ENCODE assay signal across 8 cellular contexts in genomic region chr17:30104575-30105339, GRCh38. TPM values are rescaled to one million over a fixed set of nuclear protein-coding genes. Genes with fewer than 3 reads are reported as not detected.
DNase-seq lines count a peak whose midpoint lies in the region; ATAC-seq and TF ChIP-seq lines count a peak whose summit lies in the region.

No MANE protein-coding gene starts in this region.

- no peak for ATAC-seq in GM19023 (IDR thresholded peaks at IDR 0.05; ENCODE audit: unreplicated experiment)

- H3K79me2 ChIP-seq in PC-9 (ENCODE audit: low read depth), result no peaks in the 10 kb centered on the region

- peaks cover 5% of the 10 kb centered on the region for H3K4me1 Mint-ChIP-seq in activated T-cell treated with anti-CD3 and anti-CD28 coated beads, Interleukin-2, amount 50 U/mL, for 24 hours (ENCODE audit: low read depth)

- peak overlapping the region; percentile 53 for H3K4me3 ChIP-seq in Jurkat, Clone E6-1 (ENCODE audit: low read length)
- peak overlapping the region; percentile 57 for H3K4me3 ChIP-seq in PC-9
- H3K4me3 ChIP-seq in muscle layer of duodenum (ENCODE audit: low read depth in 1 of 2, low read length in 2 of 2), result peak overlapping the region; percentile 51 to 74

- H4K20me1 ChIP-seq in PC-9 (ENCODE audit: insufficient read depth), result no peaks in the 10 kb centered on the region

- H2AFZ ChIP-seq in PC-9, result peak overlapping the region; percentile 77; the same call in 1 of the 2 replicates

- H3K36me3 Mint-ChIP-seq in activated T-cell treated with anti-CD3 and anti-CD28 coated beads, Interleukin-2, amount 50 U/mL, for 24 hours (ENCODE audit: low read depth), result no peaks in the 10 kb centered on the region

- H3K27me3 Mint-ChIP-seq in activated T-cell treated with anti-CD3 and anti-CD28 coated beads, Interleukin-2, amount 50 U/mL, for 24 hours, result peaks cover 10% of the 10 kb centered on the region

- CTCF ChIA-PET in PC-9 (lab: Charles Lee), result interaction anchor here (0.6 to 1.8 kb wide), 12 partner anchors 11 to 446 kb away, joined by 3 to 18 read pairs (median 4); partner anchors contain the start of gene NSRP1

- no peak overlapping the region for H3K27ac ChIP-seq in PC-9
- no peak overlapping the region for H3K27ac ChIP-seq in muscle layer of duodenum (ENCODE audit: low read length)

- H3K4me1 ChIP-seq in PC-9 (replicated peaks; ENCODE audit: insufficient read depth), result 0 out of 2 replicates have a peak, but pooled peaks cover 5% of the 10 kb centered on the region
- peaks cover 0 to 4% of the 10 kb centered on the region in 2 donors for H3K4me1 ChIP-seq in muscle layer of duodenum (ENCODE audit: control insufficient read depth in 1 of 2, insufficient read depth in 2 of 2, low read length in 2 of 2)

- H3K4me2 ChIP-seq in PC-9, result peak overlapping the region; percentile 84

- POLR2A ChIA-PET in PC-9 (lab: Charles Lee; ENCODE audit: unreplicated experiment), result interaction anchor here (0.5 to 0.7 kb wide), 4 partner anchors 12 to 1153 kb away, joined by 3 to 6 read pairs (median 4); no protein-coding TSS in a partner anchor

- intact Hi-C loops in PC-9 (cut with micrococcal nuclease; ENCODE audit: unreplicated experiment), result loop anchor here (1.0 to 10.0 kb wide), 4 partner anchors 132 to 450 kb away; no protein-coding TSS in a partner anchor

- DNase-seq in Jurkat, Clone E6-1 (ENCODE audit: low read depth, low spot score), result peak; percentile 71
- DNase-seq in PC-9, result peak; percentile 63 to 70
- DNase-seq in activated T-cell treated with anti-CD3 and anti-CD28 coated beads, Interleukin-2, amount 50 U/mL, for 24 hours, result peak; percentile 75
- DNase-seq in fibroblast of gingiva (ENCODE audit: low read depth), result peak; percentile 87
- DNase-seq in stimulated activated CD8-positive, alpha-beta memory T cell treated with anti-CD3 and anti-CD28 coated beads, Interleukin-7, amount 100 ng/mL, for 24 hours (ENCODE audit: low read depth), result peak; percentile 37

- no peaks in the 10 kb centered on the region for H3K36me3 ChIP-seq in PC-9 (ENCODE audit: low read depth)
- no peaks in the 10 kb centered on the region for H3K36me3 ChIP-seq in muscle layer of duodenum (ENCODE audit: control insufficient read depth in 1 of 2, insufficient read depth in 2 of 2, low read length in 2 of 2)

- TF ChIP-seq CTCF in GM12873 (IDR thresholded peaks at IDR 0.05; ENCODE audit: insufficient read depth, low read depth, low read length, missing control alignments), result peak; percentile 93
- TF ChIP-seq CTCF in PC-9 (conservative IDR thresholded peaks at IDR 0.05), result peak; percentile 85

- no peak overlapping the region for H3K27ac Mint-ChIP-seq in activated T-cell treated with anti-CD3 and anti-CD28 coated beads, Interleukin-2, amount 50 U/mL, for 24 hours

- no peaks in the 10 kb centered on the region for H3K9me3 Mint-ChIP-seq in activated T-cell treated with anti-CD3 and anti-CD28 coated beads, Interleukin-2, amount 50 U/mL, for 24 hours

- H3K9me2 ChIP-seq in PC-9 (ENCODE audit: insufficient read depth), result no peaks in the 10 kb centered on the region

- H3K4me3 Mint-ChIP-seq in activated T-cell treated with anti-CD3 and anti-CD28 coated beads, Interleukin-2, amount 50 U/mL, for 24 hours, result peak overlapping the region; percentile 75

- no TSS peak for BruUV-seq in PC-9 (replicated peaks; lab: Mats Ljungman, UMichigan)

- no peaks in the 10 kb centered on the region for H3K9me3 ChIP-seq in PC-9 (ENCODE audit: insufficient read depth, low read depth)
- H3K9me3 ChIP-seq in muscle layer of duodenum (ENCODE audit: control insufficient read depth in 1 of 2, low read length in 2 of 2), result no peaks in the 10 kb centered on the region

- H3K27me3 ChIP-seq in PC-9 (ENCODE audit: insufficient read depth, low read depth) (no peaks in the 10 kb centered on the region), muscle layer of duodenum (ENCODE audit: low read depth, low read length) (no peaks in the 10 kb centered on the region)

- H3F3A ChIP-seq in PC-9 (ENCODE audit: insufficient read depth, low read depth), result no peaks in the 10 kb centered on the region

RNA-seq across cellular contexts. Expression of gene NSRP1, which starts 11.9 kb away (rescaled TPM):
- polyA plus RNA-seq in Jurkat, Clone E6-1 (2012; ENCODE audit: insufficient read depth, insufficient read length), result 29.1 TPM
- 34.3 and 37.9 TPM in 2 replicates for total RNA-seq in PC-9 (2021)

Comparison
In these comparisons a context has a peak if more than half of its experiments do, and no peak if none do; other contexts are left out.
1. DNase-seq: peak in every context shown above with its lines; median percentile 87 in fibroblast of gingiva; 75 in activated T-cell treated with anti-CD3 and anti-CD28 coated beads, Interleukin-2, amount 50 U/mL, for 24 hours; 71 in Jurkat, Clone E6-1; 66 in PC-9; 37 in stimulated activated CD8-positive, alpha-beta memory T cell treated with anti-CD3 and anti-CD28 coated beads, Interleukin-7, amount 100 ng/mL, for 24 hours.